In the genomic region with DNA sequence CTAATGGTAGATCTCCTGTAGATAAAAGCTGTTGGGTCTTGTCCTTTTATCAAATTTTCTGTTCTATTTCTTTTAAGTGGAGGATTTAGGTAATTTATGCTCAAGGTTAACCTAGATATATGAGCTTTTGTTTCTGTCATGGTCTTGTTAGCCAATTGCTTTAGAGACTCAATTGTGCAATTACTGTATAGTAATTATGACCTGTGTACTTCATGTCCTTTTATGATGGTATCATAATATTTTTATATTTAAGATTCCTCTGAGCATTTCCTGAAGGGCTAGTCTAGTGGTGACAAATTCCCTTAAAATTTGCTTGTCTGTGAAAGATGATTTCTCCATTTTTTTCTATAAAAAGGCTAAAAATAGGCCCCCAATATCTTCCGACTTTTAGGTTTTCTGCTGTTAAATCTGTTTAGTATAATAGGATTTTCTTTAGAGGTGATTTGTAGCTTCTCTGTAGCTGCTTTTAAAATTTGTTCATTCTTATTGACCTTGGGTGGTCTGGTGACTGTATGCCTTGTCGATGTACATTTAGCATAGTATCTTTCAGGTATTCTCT, we compare ENCODE assay signal across 21 cellular contexts. TPM values are rescaled to one million over a fixed set of nuclear protein-coding genes. Genes with fewer than 3 reads are reported as not detected.
DNase-seq lines count a peak whose midpoint lies in the region; ATAC-seq, FAIRE-seq and TF ChIP-seq lines count a peak whose summit lies in the region.
"Had no signal": no experiment of that assay in that cellular context is flagged by ENCODE, and none has a peak within 500 bp of the region (broad histone marks: within the 10 kb centered on the region; RNA-seq: fewer than 3 reads in every experiment).

No MANE protein-coding gene starts in this region.

- H3K4me1 ChIP-seq in HEK293 (ENCODE audit: control insufficient read depth, insufficient read depth, low read length) (no peaks in the 10 kb centered on the region), small intestine (ENCODE audit: control insufficient read depth in 2 of 2, insufficient read depth in 1 of 2, low read depth in 1 of 2, low read length in 1 of 2) (peaks cover 0 to 3% of the 10 kb centered on the region in 2 donors)
- H3K4me1 ChIP-seq: BE2C, BLaER1 had no signal

- peaks cover 9 to 18% of the 10 kb centered on the region in 2 donors for H3K9me3 Mint-ChIP-seq in effector memory CD8-positive, alpha-beta T cell

- H3K4me3 Mint-ChIP-seq in effector memory CD8-positive, alpha-beta T cell: no peak overlapping the region
- H3K4me3 Mint-ChIP-seq: CD4-positive, alpha-beta T cell; CD8-positive, alpha-beta T cell had no signal

- POLR2A ChIA-PET in HEK293 (lab: Yijun Ruan, JAX): no interaction called here

- peaks cover 4 to 19% of the 10 kb centered on the region in 2 donors for H3K27me3 Mint-ChIP-seq in effector memory CD8-positive, alpha-beta T cell

- CTCF ChIA-PET in HEK293 (lab: Yijun Ruan, JAX): interaction anchor here (1.6 to 2.3 kb wide), 2 partner anchors 23 to 239 kb away, joined by 3 to 17 read pairs; no protein-coding TSS in a partner anchor

- DNase-seq in left colon (no peak), small intestine (peak; percentile 39), middle frontal gyrus (ENCODE audit: extremely low spot score, low spot score) (no peak)
- DNase-seq in effector memory CD8-positive, alpha-beta T cell: no peak
- DNase-seq: 8988T; ACHN; BE2C; C1 segment of cervical spinal cord; Caco-2; Calu3; CD4-positive, alpha-beta T cell; CD8-positive, alpha-beta T cell; DMS79 treated with DMSO at 0.1 percent for 48 hours; GF-D8 had no signal

- peak; percentile 74 for ATAC-seq in left colon
- no peak for ATAC-seq in effector memory CD8-positive, alpha-beta T cell (replicated peaks)
- ATAC-seq: CD8-positive, alpha-beta T cell had no signal

- H3K36me3 Mint-ChIP-seq in effector memory CD8-positive, alpha-beta T cell (ENCODE audit: insufficient read depth): no peaks in the 10 kb centered on the region
- H3K36me3 Mint-ChIP-seq: CD8-positive, alpha-beta T cell had no signal

- TF ChIP-seq CTCF in HEK293 (tag by site-specific recombination; IDR thresholded peaks at IDR 0.05): no peak

- intact Hi-C loops in left colon (cut with DNase I, micrococcal nuclease): no loop called here

- H3K27ac Mint-ChIP-seq in effector memory CD8-positive, alpha-beta T cell: no peak overlapping the region
- H3K27ac Mint-ChIP-seq: CD4-positive, alpha-beta T cell; CD8-positive, alpha-beta T cell had no signal

- 84 to 93% (median 91%) methylated on average over 2 of the region's 2 CpGs for WGBS in small intestine, 3 donors

- peaks cover 0 to 2% of the 10 kb centered on the region in 2 donors for H3K4me1 Mint-ChIP-seq in effector memory CD8-positive, alpha-beta T cell (ENCODE audit: low read depth in 2 of 2)

- FAIRE-seq in small intestine (lab: Jason Lieb, UNC): no peak
- FAIRE-seq: A204.1, D721Med, G401.6, GM12891, GM19239 had no signal

- H3K4me3 ChIP-seq in HEK293 (ENCODE audit: low read depth, low read length): no peak overlapping the region
- no peak overlapping the region for H3K4me3 ChIP-seq in small intestine (ENCODE audit: low read depth in 1 of 2, low read length in 2 of 2)
- H3K4me3 ChIP-seq: BLaER1 had no signal

- H3K36me3 ChIP-seq in HEK293 (ENCODE audit: control insufficient read depth in 2 of 2, insufficient read depth in 1 of 2, low read length in 2 of 2): no peaks in the 10 kb centered on the region
- H3K36me3 ChIP-seq in small intestine (ENCODE audit: control insufficient read depth in 2 of 2, insufficient read depth in 2 of 2, low read length in 2 of 2): no peaks in the 10 kb centered on the region
- H3K36me3 ChIP-seq: BE2C, BLaER1 had no signal

- H3K9me3 ChIP-seq in HEK293 (ENCODE audit: control insufficient read depth, insufficient read depth, low read depth, low read length): no peaks in the 10 kb centered on the region
- no peaks in the 10 kb centered on the region for H3K9me3 ChIP-seq in small intestine (ENCODE audit: control insufficient read depth, low read depth)
- H3K9me3 ChIP-seq: BE2C, BLaER1 had no signal

- H3K27ac ChIP-seq in HEK293 (ENCODE audit: extremely low read depth, low read depth, low read length) (no peak overlapping the region), small intestine (ENCODE audit: low read depth in 1 of 2, low read length in 1 of 2) (no peak overlapping the region)
- H3K27ac ChIP-seq: BLaER1 had no signal

- no peaks in the 10 kb centered on the region for H3K27me3 ChIP-seq in small intestine (ENCODE audit: control insufficient read depth in 2 of 2, insufficient read depth in 2 of 2, low read length in 2 of 2)
- H3K27me3 ChIP-seq: BE2C, BLaER1 had no signal

TF ChIP-seq in HEK293, 187 proteins besides CTCF, POLR2A, EP300 and RAD21:
- peak; percentile 94 for TF ChIP-seq SETDB1 (IDR thresholded peaks at IDR 0.05; ENCODE audit: insufficient read length, low read length)
- TF ChIP-seq, protein P1, sequence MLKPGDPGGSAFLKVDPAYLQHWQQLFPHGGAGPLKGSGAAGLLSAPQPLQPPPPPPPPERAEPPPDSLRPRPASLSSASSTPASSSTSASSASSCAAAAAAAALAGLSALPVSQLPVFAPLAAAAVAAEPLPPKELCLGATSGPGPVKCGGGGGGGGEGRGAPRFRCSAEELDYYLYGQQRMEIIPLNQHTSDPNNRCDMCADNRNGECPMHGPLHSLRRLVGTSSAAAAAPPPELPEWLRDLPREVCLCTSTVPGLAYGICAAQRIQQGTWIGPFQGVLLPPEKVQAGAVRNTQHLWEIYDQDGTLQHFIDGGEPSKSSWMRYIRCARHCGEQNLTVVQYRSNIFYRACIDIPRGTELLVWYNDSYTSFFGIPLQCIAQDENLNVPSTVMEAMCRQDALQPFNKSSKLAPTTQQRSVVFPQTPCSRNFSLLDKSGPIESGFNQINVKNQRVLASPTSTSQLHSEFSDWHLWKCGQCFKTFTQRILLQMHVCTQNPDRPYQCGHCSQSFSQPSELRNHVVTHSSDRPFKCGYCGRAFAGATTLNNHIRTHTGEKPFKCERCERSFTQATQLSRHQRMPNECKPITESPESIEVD (tag by site-specific recombination; IDR thresholded peaks at IDR 0.05): no peak
TF ChIP-seq in HEK293: peak in this region for 1.

RNA-seq across cellular contexts. Expression of gene AKR1C3, which starts 5.4 kb away (rescaled TPM):
- 100 to 1,000 TPM; 173 to 682 TPM for total RNA-seq in left colon
- polyA plus RNA-seq in small intestine: 100 to 1,000 TPM; 435 to 869 (median 463) TPM
